ENCODE assay signal across 11 cellular contexts in the genomic region with DNA sequence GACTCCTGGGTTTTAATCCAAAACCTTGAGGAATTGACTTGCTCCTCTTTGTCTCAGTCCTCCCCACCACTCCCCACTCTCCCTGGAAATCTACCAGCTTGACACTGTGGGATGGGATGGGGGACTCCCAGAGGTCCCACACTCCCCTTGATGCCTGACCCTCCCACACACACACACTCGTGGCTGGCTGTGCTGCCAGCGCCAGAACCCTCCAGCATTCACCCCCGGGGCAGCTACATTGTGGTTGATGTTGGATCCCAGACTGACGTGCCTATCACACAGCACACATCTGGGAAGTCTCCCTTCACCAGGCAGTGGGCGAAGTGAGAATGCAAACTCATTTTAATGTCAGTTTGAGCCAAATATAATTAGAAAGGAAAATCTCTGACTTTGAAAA. TPM values are rescaled to one million over a fixed set of nuclear protein-coding genes. Genes with fewer than 3 reads are reported as not detected.
DNase-seq lines count a peak whose midpoint lies in the region; ATAC-seq and TF ChIP-seq lines count a peak whose summit lies in the region.
"Had no signal": no experiment of that assay in that cellular context is flagged by ENCODE, and none has a peak within 500 bp of the region (broad histone marks: within the 10 kb centered on the region; RNA-seq: fewer than 3 reads in every experiment).

No MANE protein-coding gene starts in this region.

- CTCF ChIA-PET in IMR-90 (lab: Yijun Ruan, JAX) = interaction anchor here (1.5 kb wide), 1 partner anchor 9 kb away, joined by 3 read pairs; no protein-coding TSS in a partner anchor

- H3K4me3 ChIP-seq in IMR-90 (ENCODE audit: insufficient read depth, low read depth, low read length) (no peak overlapping the region), mesendoderm (ENCODE audit: low read length) (no peak overlapping the region), tibial artery (peak overlapping the region in 1 of 2 donors; percentile 10)

- no peaks in the 10 kb centered on the region for H3K27me3 Mint-ChIP-seq in chondrocyte (ENCODE audit: low read depth)

- H3K36me3 ChIP-seq in IMR-90 (ENCODE audit: control insufficient read depth, insufficient read depth, low read length) (peaks cover 3% of the 10 kb centered on the region; the same call in 1 of the 2 replicates), mesendoderm (ENCODE audit: control insufficient read depth, insufficient read depth, low read length) (no peaks in the 10 kb centered on the region), tibial artery (no peaks in the 10 kb centered on the region)

- no CpG with 5 or more reads among the region's 5 CpGs for WGBS in IMR-90 (ENCODE audit: extremely low coverage in 2 of 2, insufficient read length in 1 of 2), 2 experiments
- no CpG with 5 or more reads among the region's 5 CpGs for WGBS in mesendoderm (ENCODE audit: extremely low coverage, insufficient coverage, low lambda C conversion rate)

- no TSS peak for BruUV-seq in IMR-90 (replicated peaks; lab: Mats Ljungman, UMichigan)

- peak overlapping the region; percentile 97 for H4K91ac ChIP-seq in IMR-90 (ENCODE audit: insufficient read depth, low read depth, low read length)

- H2BK15ac ChIP-seq in IMR-90 (ENCODE audit: low read depth, low read length) = peak overlapping the region; percentile 77; the same call in 2 of the 3 replicates
- H2BK15ac ChIP-seq in mesendoderm (replicated peaks; ENCODE audit: low read depth) = no peak overlapping the region

- H3K9me1 ChIP-seq in IMR-90 (ENCODE audit: insufficient read depth, low read length) = peaks cover 53% of the 10 kb centered on the region

- DNase-seq in IMR-90 (peak; percentile 60), chondrocyte (ENCODE audit: low spot score) (no peak), mesendoderm (no peak), tibial artery (peak in 1 of 2 donors; percentile 66), DMS153 treated with DMSO at 0.1 percent for 48 hours (lab: John Stamatoyannopoulos, UW; ENCODE audit: unreplicated experiment) (no peak), DMS 273 (lab: John Stamatoyannopoulos, UW; ENCODE audit: unreplicated experiment) (no peak), NCI-H2171 (lab: John Stamatoyannopoulos, UW) (no peak)
- DNase-seq in stimulated activated CD8-positive, alpha-beta memory T cell treated with anti-CD3 and anti-CD28 coated beads, Interleukin-4, amount 100 ng/mL, for 48 hours = no peak

- H3K14ac ChIP-seq in IMR-90 (replicated peaks; ENCODE audit: low read depth, low read length) = peak overlapping the region; percentile 90

- peak overlapping the region; percentile 97 for H3K4ac ChIP-seq in IMR-90 (ENCODE audit: low read depth, low read length)
- H3K4ac ChIP-seq in mesendoderm (ENCODE audit: low read depth, low read length) = no peak overlapping the region

- H2AK5ac ChIP-seq in IMR-90 (ENCODE audit: low read depth, low read length) (peak overlapping the region; percentile 93), mesendoderm (ENCODE audit: low read length) (no peak overlapping the region)

- H3K36me3 Mint-ChIP-seq in chondrocyte (ENCODE audit: low read depth) = peaks cover 8% of the 10 kb centered on the region

- in situ Hi-C loops in IMR-90 (cut with MboI; ENCODE audit: low sequenced_read_pairs) = no loop called here

- H4K8ac ChIP-seq in IMR-90 (ENCODE audit: low read depth in 2 of 2, low read length in 2 of 2) (peak overlapping the region; percentile 18 to 95), mesendoderm (ENCODE audit: low read depth, low read length) (no peak overlapping the region)

- TF ChIP-seq CTCF in IMR-90 (conservative IDR thresholded peaks at IDR 0.05; ENCODE audit: low read depth, low read length) (no peak), chondrocyte (IDR thresholded peaks at IDR 0.05) (no peak), tibial artery (IDR thresholded peaks at IDR 0.05) (no peak)

- peak overlapping the region; percentile 37 for H2AFZ ChIP-seq in IMR-90 (replicated peaks; ENCODE audit: low read length, poor library complexity)
- H2AFZ ChIP-seq: parathyroid adenoma had no signal

- H3K4me3 Mint-ChIP-seq in chondrocyte (ENCODE audit: unreplicated experiment) = peak overlapping the region; percentile 46
- H3K4me3 Mint-ChIP-seq: central memory CD8-positive, alpha-beta T cell; T-helper 1 cell treated with Interleukin-12 subunit alpha and Interleukin-12 subunit beta and Interleukin-4 antibody, amounts not matched to agents 30 μg/mL and 1 μg/mL, for 36 hours had no signal

- peaks cover 61% of the 10 kb centered on the region for H3K79me2 ChIP-seq in mesendoderm (ENCODE audit: control insufficient read depth, insufficient read depth, low read length)
- H3K79me2 ChIP-seq: parathyroid adenoma had no signal

- H3K9me3 ChIP-seq in IMR-90 (ENCODE audit: control insufficient read depth, insufficient read depth, low read length) (no peaks in the 10 kb centered on the region), tibial artery (no peaks in the 10 kb centered on the region)

- H3K4me2 ChIP-seq in IMR-90 (ENCODE audit: low read depth, low read length) = peak overlapping the region; percentile 56
- H3K4me2 ChIP-seq in mesendoderm (ENCODE audit: low read length) = no peak overlapping the region

- H3K23ac ChIP-seq in IMR-90 (ENCODE audit: low read depth, low read length) (peak overlapping the region; percentile 97), mesendoderm (ENCODE audit: low read length) (no peak overlapping the region)

- intact Hi-C loops in IMR-90 (cut with micrococcal nuclease) (loop anchor here (2.0 kb wide), 1 partner anchor 33 kb away; no protein-coding TSS in a partner anchor), tibial artery (cut with DNase I; ENCODE audit: low total_unique reads) (no loop called here)

- H2BK5ac ChIP-seq in IMR-90 (ENCODE audit: low read depth, low read length, poor library complexity, severe bottlenecking) (peak overlapping the region; percentile 94), mesendoderm (ENCODE audit: low read length) (no peak overlapping the region)

- no peak for TF ChIP-seq POLR2A in IMR-90 (IDR thresholded peaks at IDR 0.05; ENCODE audit: low read depth, low read length)

- ATAC-seq in IMR-90 (ENCODE audit: low read depth) = peak; percentile 22

- H3K27ac ChIP-seq in IMR-90 (ENCODE audit: insufficient read depth, low read length) (peak overlapping the region; percentile 93), mesendoderm (ENCODE audit: low read depth, low read length) (peak overlapping the region; percentile 66), tibial artery (peak overlapping the region; percentile 90 to 94)
- H3K27ac ChIP-seq: parathyroid adenoma had no signal

- peaks cover 98% of the 10 kb centered on the region for H3K4me1 Mint-ChIP-seq in chondrocyte (ENCODE audit: low read depth)
- H3K4me1 Mint-ChIP-seq: central memory CD8-positive, alpha-beta T cell had no signal

- H3K4me1 ChIP-seq in IMR-90 (ENCODE audit: control insufficient read depth, insufficient read depth, low read length) (peaks cover 67% of the 10 kb centered on the region), mesendoderm (ENCODE audit: control insufficient read depth, low read depth, low read length) (peaks cover 22% of the 10 kb centered on the region), tibial artery (peaks cover 17 to 100% (median 98%) of the 10 kb centered on the region in 4 donors)
- H3K4me1 ChIP-seq: parathyroid adenoma had no signal

- POLR2A ChIA-PET in IMR-90 (lab: Charles Lee; ENCODE audit: unreplicated experiment) = no interaction called here

- peak overlapping the region; percentile 91 for H3K56ac ChIP-seq in IMR-90 (ENCODE audit: extremely low read depth, insufficient read depth, low read length)
- H3K56ac ChIP-seq in mesendoderm (ENCODE audit: low read length) = peak overlapping the region; percentile 51

- H3K9ac ChIP-seq in IMR-90 (ENCODE audit: low read depth, low read length) = peak overlapping the region; percentile 64
- no peak overlapping the region for H3K9ac ChIP-seq in mesendoderm (ENCODE audit: low read length)
- H3K9ac ChIP-seq: parathyroid adenoma had no signal

- peak overlapping the region; percentile 88 for H2BK20ac ChIP-seq in IMR-90 (ENCODE audit: low read depth, low read length)

- dilution Hi-C loops in IMR-90 (cut with HindIII; ENCODE audit: low sequenced_read_pairs, unreplicated experiment) = no loop called here

- no peaks in the 10 kb centered on the region for H3K27me3 ChIP-seq in IMR-90 (ENCODE audit: control insufficient read depth, insufficient read depth, low read length)
- no peaks in the 10 kb centered on the region for H3K27me3 ChIP-seq in mesendoderm (ENCODE audit: insufficient read depth, low read length, poor library complexity)
- H3K27me3 ChIP-seq in tibial artery = no peaks in the 10 kb centered on the region

- H3K79me1 ChIP-seq in IMR-90 (ENCODE audit: low read depth in 1 of 2, low read length in 2 of 2) = peaks cover 8 to 92% of the 10 kb centered on the region in 2 experiments; a peak in 3 of 4 replicates
- H3K79me1 ChIP-seq in mesendoderm (ENCODE audit: low read length) = peaks cover 17% of the 10 kb centered on the region

- H4K5ac ChIP-seq in IMR-90 (ENCODE audit: low read depth, low read length) (peak overlapping the region; percentile 81), mesendoderm (ENCODE audit: low read length) (no peak overlapping the region)

- peak overlapping the region; percentile 96 for H2AK9ac ChIP-seq in IMR-90 (replicated peaks; ENCODE audit: low read depth, low read length, poor library complexity)

- H4K20me1 ChIP-seq in IMR-90 (ENCODE audit: insufficient read depth, low read length) = peaks cover 43% of the 10 kb centered on the region

- H3K18ac ChIP-seq in IMR-90 (ENCODE audit: low read depth, low read length) (peak overlapping the region; percentile 85), mesendoderm (ENCODE audit: low read length) (peak overlapping the region; percentile 21)

- peak overlapping the region; percentile 95 for H2BK120ac ChIP-seq in IMR-90 (ENCODE audit: low read depth, low read length)
- H2BK120ac ChIP-seq in mesendoderm (ENCODE audit: low read depth, low read length) = no peak overlapping the region

- H3K27ac Mint-ChIP-seq in chondrocyte (ENCODE audit: unreplicated experiment) = peak overlapping the region; percentile 94
- H3K27ac Mint-ChIP-seq: T-helper 1 cell treated with Interleukin-12 subunit alpha and Interleukin-12 subunit beta and Interleukin-4 antibody, amounts not matched to agents 30 μg/mL and 1 μg/mL, for 36 hours had no signal

- no peaks in the 10 kb centered on the region for H3K9me3 Mint-ChIP-seq in chondrocyte (ENCODE audit: low read depth)
- H3K9me3 Mint-ChIP-seq: central memory CD8-positive, alpha-beta T cell; T-helper 1 cell treated with Interleukin-12 subunit alpha and Interleukin-12 subunit beta and Interleukin-4 antibody, amounts not matched to agents 30 μg/mL and 1 μg/mL, for 36 hours had no signal

- TF ChIP-seq RAD21 in IMR-90 (IDR thresholded peaks at IDR 0.05; ENCODE audit: low read length) = no peak

TF ChIP-seq in IMR-90, 13 proteins besides CTCF, POLR2A, EP300 and RAD21:
- TF ChIP-seq BHLHE40 (IDR thresholded peaks at IDR 0.05; ENCODE audit: low read depth, low read length) = 0 out of 2 replicates have a peak, but pooled peaks have one; percentile 11
- no peak for TF ChIP-seq RFX5 (IDR thresholded peaks at IDR 0.05; ENCODE audit: low read depth, low read length)
TF ChIP-seq in IMR-90: peak in this region for 1.

RNA-seq across cellular contexts. Expression of gene KIRREL1, which starts 10.0 kb away (rescaled TPM):
- total RNA-seq in IMR-90 (2012; rRNA removed) = 61.9 and 64.7 TPM in 2 replicates
- 58.1 and 64.6 TPM in 2 replicates for polyA plus RNA-seq in IMR-90 (2012; rRNA removed)
- 38.9 and 51.3 TPM in 2 replicates for polyA plus RNA-seq in IMR-90 (2012; cell fraction: cytosol; rRNA removed)
- polyA plus RNA-seq in IMR-90 (2012; cell fraction: nucleus; rRNA removed; ENCODE audit: low replicate concordance) = 85.2 and 89.7 TPM in 2 replicates
- 159 to 166 TPM (median 165 TPM) in 3 replicates for total RNA-seq in chondrocyte
- polyA plus RNA-seq in mesendoderm (2013, experiment 1 of 2) = 19.9 TPM
- 19.5 TPM for polyA plus RNA-seq in mesendoderm (2013, experiment 2 of 2)
